8 cellular contexts compared by ENCODE assay signal in genomic region chr1:21261551-21262281, GRCh38. TPM values are rescaled to one million over a fixed set of nuclear protein-coding genes. Genes with fewer than 3 reads are reported as not detected.
DNase-seq lines count a peak whose midpoint lies in the region; ATAC-seq and TF ChIP-seq lines count a peak whose summit lies in the region.

No MANE protein-coding gene starts in this region.

- H3K4me3 ChIP-seq in HCT116 (replicated peaks in 1 of 2; ENCODE audit: low read depth in 1 of 2, low read length in 2 of 2): peak overlapping the region; percentile 14 to 48
- no peak overlapping the region for H3K4me3 ChIP-seq in neural progenitor cell

- H3K9me3 ChIP-seq in HCT116 (ENCODE audit: control insufficient read depth in 1 of 2, insufficient read depth in 1 of 2, low read depth in 1 of 2, low read length in 2 of 2) (no peaks in the 10 kb centered on the region), neural progenitor cell (ENCODE audit: low read depth) (no peaks in the 10 kb centered on the region)

- TSS peak; percentile 81 for BruUV-seq in HCT116 (replicated peaks; lab: Mats Ljungman, UMichigan)

- POLR2A ChIA-PET in HCT116 (lab: Charles Lee) (interaction anchor here (0.8 to 2.0 kb wide), 6 partner anchors 9 to 76 kb away, joined by 3 to 10 read pairs (median 4); no protein-coding TSS in a partner anchor), activated B cell treated with CpG ODN at 0.5 μM for 24 hours (lab: Charles Lee) (interaction anchor here (1.2 to 1.3 kb wide), 2 partner anchors 9 to 33 kb away, joined by 3 to 6 read pairs; no protein-coding TSS in a partner anchor)

- intact Hi-C loops in HCT116 (cut with micrococcal nuclease) (no loop called here), activated B cell treated with CpG ODN at 0.5 μM for 24 hours (cut with micrococcal nuclease) (no loop called here)

- peak overlapping the region; percentile 76 for H3K27ac Mint-ChIP-seq in activated B cell treated with CpG ODN at 0.5 μM for 24 hours
- H3K27ac Mint-ChIP-seq in neural progenitor cell: peak overlapping the region; percentile 95

- H3K27me3 ChIP-seq in HCT116 (ENCODE audit: insufficient read depth, low read length) (no peaks in the 10 kb centered on the region), neural progenitor cell (no peaks in the 10 kb centered on the region)

- peak overlapping the region; percentile 90 for H3K4me2 ChIP-seq in HCT116 (ENCODE audit: low read length)
- H3K4me2 ChIP-seq in neural progenitor cell: peak overlapping the region; percentile 62

- H3K36me3 ChIP-seq in HCT116 (ENCODE audit: control insufficient read depth in 1 of 2, insufficient read depth in 2 of 2, low read length in 2 of 2) (peaks cover 0 to 7% of the 10 kb centered on the region in 2 experiments; a peak in 1 of 4 replicates), neural progenitor cell (no peaks in the 10 kb centered on the region)

- ATAC-seq in HCT116: peak; percentile 80
- peak; percentile 58 for ATAC-seq in activated B cell treated with CpG ODN at 0.5 μM for 24 hours (ENCODE audit: low read depth)
- ATAC-seq in GM21529 (IDR thresholded peaks at IDR 0.05; ENCODE audit: unreplicated experiment): no peak

- H3K9me2 ChIP-seq in HCT116 (ENCODE audit: insufficient read depth): no peaks in the 10 kb centered on the region

- H3K79me2 ChIP-seq in HCT116 (ENCODE audit: insufficient read depth, low read length) (no peaks in the 10 kb centered on the region), neural progenitor cell (ENCODE audit: low read depth) (no peaks in the 10 kb centered on the region)

- peak overlapping the region; percentile 57 for H3K27ac ChIP-seq in HCT116 (ENCODE audit: low read depth, low read length)
- no peak overlapping the region for H3K27ac ChIP-seq in neural progenitor cell

- RAD21 ChIA-PET in HCT116 (lab: Charles Lee; ENCODE audit: low non-redundant PET in 1 of 2, low total read pairs in 2 of 2, uncharacterized antibody in 2 of 2, unreplicated experiment in 2 of 2): interaction anchor here (1.1 to 1.8 kb wide), 4 partner anchors 9 to 107 kb away, joined by 4 to 9 read pairs (median 6); no protein-coding TSS in a partner anchor

- H2AFZ ChIP-seq in HCT116 (ENCODE audit: low read depth, low read length, poor library complexity, severe bottlenecking) (no peak overlapping the region), neural progenitor cell (replicated peaks) (no peak overlapping the region)

- H3K9ac ChIP-seq in HCT116 (ENCODE audit: low read length) (peak overlapping the region; percentile 61), neural progenitor cell (no peak overlapping the region)

- no peaks in the 10 kb centered on the region for H3K27me3 Mint-ChIP-seq in activated B cell treated with CpG ODN at 0.5 μM for 24 hours
- H3K27me3 Mint-ChIP-seq in neural progenitor cell (ENCODE audit: insufficient read depth, low read depth): peaks cover 4% of the 10 kb centered on the region

- TF ChIP-seq RAD21 in HCT116 (IDR thresholded peaks at IDR 0.05; ENCODE audit: low read depth): no peak

- DNase-seq in 8988T: peak; percentile 64
- DNase-seq in HCT116 (ENCODE audit: low read depth, low spot score): peak; percentile 64
- DNase-seq in activated B cell treated with CpG ODN at 0.5 μM for 24 hours: no peak
- peak; percentile 88 for DNase-seq in fibroblast of the conjunctiva (ENCODE audit: low read depth)
- DNase-seq in neural progenitor cell (ENCODE audit: low spot score): no peak
- DNase-seq in NCI-H187 treated with DMSO at 0.1 percent for 48 hours (lab: John Stamatoyannopoulos, UW): no peak
- DNase-seq in activated CD8-positive, alpha-beta memory T cell treated with anti-CD3 and anti-CD28 coated beads, Interleukin-2, amount 50 U/mL, for 48 hours: no peak

- TF ChIP-seq POLR2A in HCT116 (IDR thresholded peaks at IDR 0.05; ENCODE audit: borderline replicate concordance, extremely low read depth, insufficient read depth, insufficient read length): no peak

- TF ChIP-seq CTCF in HCT116 (IDR thresholded peaks at IDR 0.05 in 2 of 3, conservative IDR thresholded peaks at IDR 0.05 in 1 of 3; ENCODE audit: borderline replicate concordance in 1 of 3, insufficient read depth in 1 of 3, low read depth in 2 of 3, low read length in 2 of 3): no peak
- TF ChIP-seq CTCF in activated B cell treated with CpG ODN at 0.5 μM for 24 hours (IDR thresholded peaks at IDR 0.05): no peak
- no peak for TF ChIP-seq CTCF in neural progenitor cell (IDR thresholded peaks at IDR 0.05)

- H4K20me1 ChIP-seq in HCT116 (ENCODE audit: insufficient read depth) (no peaks in the 10 kb centered on the region), neural progenitor cell (ENCODE audit: low read depth) (no peaks in the 10 kb centered on the region)

- CTCF ChIA-PET in HCT116 (lab: Charles Lee) (interaction anchor here (1.8 to 2.5 kb wide), 2 partner anchors 9 to 107 kb away, joined by 12 to 41 read pairs; no protein-coding TSS in a partner anchor), activated B cell treated with CpG ODN at 0.5 μM for 24 hours (lab: Charles Lee) (interaction anchor here (1.3 to 2.2 kb wide), 3 partner anchors 9 to 107 kb away, joined by 3 to 15 read pairs (median 13); no protein-coding TSS in a partner anchor)

- H3K9me3 Mint-ChIP-seq in activated B cell treated with CpG ODN at 0.5 μM for 24 hours (no peaks in the 10 kb centered on the region), neural progenitor cell (no peaks in the 10 kb centered on the region)

- peaks cover 24 to 28% of the 10 kb centered on the region in 2 experiments for H3K4me1 ChIP-seq in HCT116 (ENCODE audit: control insufficient read depth in 1 of 2, insufficient read depth in 2 of 2, low read length in 2 of 2)
- H3K4me1 ChIP-seq in neural progenitor cell: peaks cover 12% of the 10 kb centered on the region

- no peaks in the 10 kb centered on the region for H3F3A ChIP-seq in neural progenitor cell (ENCODE audit: low read depth)

- H3K36me3 Mint-ChIP-seq in activated B cell treated with CpG ODN at 0.5 μM for 24 hours (ENCODE audit: low read depth) (peaks cover 85% of the 10 kb centered on the region), neural progenitor cell (peaks cover 4% of the 10 kb centered on the region)

- H3K4me1 Mint-ChIP-seq in activated B cell treated with CpG ODN at 0.5 μM for 24 hours (peaks cover 21% of the 10 kb centered on the region), neural progenitor cell (peaks cover 29% of the 10 kb centered on the region)

- H3K4me3 Mint-ChIP-seq in activated B cell treated with CpG ODN at 0.5 μM for 24 hours (no peak overlapping the region), neural progenitor cell (peak overlapping the region; percentile 73)

TF ChIP-seq in HCT116, 20 proteins besides CTCF, POLR2A, EP300 and RAD21 (continues in another document):
- TF ChIP-seq ZNF274 (IDR thresholded peaks at IDR 0.05; ENCODE audit: low read depth, low read length) (no peak), EZH2phosphoT487 (IDR thresholded peaks at IDR 0.05; ENCODE audit: borderline replicate concordance) (no peak), JUND (IDR thresholded peaks at IDR 0.05) (peak; percentile 86), SP1 (IDR thresholded peaks at IDR 0.05; ENCODE audit: low read depth) (peak; percentile 88), YY1 (IDR thresholded peaks at IDR 0.05; ENCODE audit: extremely low read depth, insufficient replicate concordance, low read depth, low read length) (peak; percentile 21), SRF (IDR thresholded peaks at IDR 0.05; ENCODE audit: low read depth) (peak; percentile 90), CEBPB (IDR thresholded peaks at IDR 0.05; ENCODE audit: low read depth) (no peak; the same call in 1 of the 2 replicates), CBX3 (IDR thresholded peaks at IDR 0.05; ENCODE audit: low read depth) (peak; percentile 88), ATF3 (IDR thresholded peaks at IDR 0.05) (no peak), POLR2AphosphoS5 (IDR thresholded peaks at IDR 0.05; ENCODE audit: low read depth, low read length) (peak; percentile 63), ELF1 (IDR thresholded peaks at IDR 0.05; ENCODE audit: borderline replicate concordance, low read depth) (no peak), SIN3A (IDR thresholded peaks at IDR 0.05; ENCODE audit: low read depth) (no peak), EGR1 (IDR thresholded peaks at IDR 0.05; ENCODE audit: low read depth) (no peak), TCF7L2 (IDR thresholded peaks at IDR 0.05; ENCODE audit: borderline replicate concordance, extremely low read depth, insufficient read depth, insufficient read length) (peak; percentile 57), ZBTB33 (IDR thresholded peaks at IDR 0.05; ENCODE audit: extremely low read depth, insufficient replicate concordance, low read length) (no peak)

RNA-seq across cellular contexts. Expression of gene ECE1, which starts 28.5 kb away (rescaled TPM):
- total RNA-seq in HCT116 (2021; ENCODE audit: unreplicated experiment) (66.8 TPM), activated B cell treated with CpG ODN at 0.5 μM for 24 hours (208 and 209 TPM in 2 replicates), neural progenitor cell (ENCODE audit: low replicate concordance) (12.5 and 15.2 TPM in 2 replicates)
- polyA plus RNA-seq in HCT116 (2012): 64.9 and 72.0 TPM in 2 replicates

Comparison
In these comparisons a context has a peak if more than half of its experiments do, and no peak if none do; other contexts are left out.
1. DNase-seq: peak in 8988T (single experiment), HCT116 (single experiment) and fibroblast of the conjunctiva (single experiment); none in activated B cell treated with CpG ODN at 0.5 μM for 24 hours (single experiment), neural progenitor cell (single experiment), NCI-H187 treated with DMSO at 0.1 percent for 48 hours (single experiment) and activated CD8-positive, alpha-beta memory T cell treated with anti-CD3 and anti-CD28 coated beads, Interleukin-2, amount 50 U/mL, for 48 hours (single experiment).